13 cellular contexts compared by ENCODE assay signal in genomic region chr14:101127239-101127638, GRCh38.
DNase-seq lines count a peak whose midpoint lies in the region; ATAC-seq and TF ChIP-seq lines count a peak whose summit lies in the region.
"Had no signal": no experiment of that assay in that cellular context is flagged by ENCODE, and none has a peak within 500 bp of the region (broad histone marks: within the 10 kb centered on the region; RNA-seq: fewer than 3 reads in every experiment).

No MANE protein-coding gene starts in this region.

- DNase-seq in Peyer's patch, result peak in 2 of 3 donors; percentile 13 to 39
- peak; percentile 12 for DNase-seq in fibroblast of the conjunctiva (ENCODE audit: low read depth)
- peak; percentile 2 for DNase-seq in prostate gland (ENCODE audit: low spot score)
- DNase-seq in CD4-positive, alpha-beta T cell, result no peak
- no peak for DNase-seq in UCSD-AML1 (lab: John Stamatoyannopoulos, UW; ENCODE audit: unreplicated experiment)
- DNase-seq: CD4-positive, CD25-positive, alpha-beta regulatory T cell; NCI-H1436 treated with DMSO at 0.1 percent for 48 hours; NCI-H2029 treated with DMSO at 0.1 percent for 48 hours; NCI-H748 treated with DMSO at 0.1 percent for 48 hours had no signal

- intact Hi-C loops in prostate gland (cut with DNase I), result no loop called here
- intact Hi-C loops in CD4-positive, alpha-beta T cell (cut with DNase I, micrococcal nuclease), result no loop called here

- TF ChIP-seq POLR2A in Peyer's patch (IDR thresholded peaks at IDR 0.05) (no peak), prostate gland (IDR thresholded peaks at IDR 0.05) (no peak)

- H3K9ac ChIP-seq in BLaER1, result no peak overlapping the region

- H3K27me3 ChIP-seq in BLaER1, result no peaks in the 10 kb centered on the region
- no peaks in the 10 kb centered on the region for H3K27me3 ChIP-seq in Peyer's patch
- H3K27me3 ChIP-seq in prostate gland (replicated peaks; ENCODE audit: insufficient read depth), result no peaks in the 10 kb centered on the region
- no peaks in the 10 kb centered on the region for H3K27me3 ChIP-seq in CD4-positive, alpha-beta T cell (ENCODE audit: control insufficient read depth, insufficient read depth, low read length)

- H3K4me2 ChIP-seq in BLaER1, result no peak overlapping the region

- WGBS in prostate gland, result 76% methylated on average over 10 of the region's 10 CpGs

- H4K20me1 ChIP-seq in BLaER1, result no peaks in the 10 kb centered on the region

- no peak overlapping the region for H3K27ac Mint-ChIP-seq in CD4-positive, alpha-beta T cell
- H3K27ac Mint-ChIP-seq: CD4-positive, CD25-positive, alpha-beta regulatory T cell had no signal

- no peaks in the 10 kb centered on the region for H3K36me3 ChIP-seq in BLaER1
- H3K36me3 ChIP-seq in Peyer's patch, result no peaks in the 10 kb centered on the region
- H3K36me3 ChIP-seq in prostate gland, result no peaks in the 10 kb centered on the region
- H3K36me3 ChIP-seq: HAP-1 had no signal

- no peaks in the 10 kb centered on the region for H3K9me3 ChIP-seq in BLaER1
- no peaks in the 10 kb centered on the region for H3K9me3 ChIP-seq in Peyer's patch
- no peaks in the 10 kb centered on the region for H3K9me3 ChIP-seq in prostate gland
- no peaks in the 10 kb centered on the region for H3K9me3 ChIP-seq in CD4-positive, alpha-beta T cell (ENCODE audit: control insufficient read depth, low read length)
- H3K9me3 ChIP-seq: HAP-1 had no signal

- H3K4me1 Mint-ChIP-seq in CD4-positive, alpha-beta T cell (ENCODE audit: low read depth), result no peaks in the 10 kb centered on the region

- ATAC-seq in CD4-positive, alpha-beta T cell (ENCODE audit: poor library complexity), result no peak
- ATAC-seq in GM18870 (IDR thresholded peaks at IDR 0.05; ENCODE audit: unreplicated experiment), result no peak
- ATAC-seq: K562 had no signal

- H3K27ac ChIP-seq in BLaER1 (peak overlapping the region; percentile 36; the same call in 1 of the 2 replicates), Peyer's patch (no peak overlapping the region), prostate gland (no peak overlapping the region)
- no peak overlapping the region for H3K27ac ChIP-seq in CD4-positive, alpha-beta T cell (ENCODE audit: low read depth, low read length)

- TF ChIP-seq CTCF in Peyer's patch (IDR thresholded peaks at IDR 0.05) (no peak), prostate gland (IDR thresholded peaks at IDR 0.05) (no peak)
- TF ChIP-seq CTCF in CD4-positive, alpha-beta T cell (IDR thresholded peaks at IDR 0.05), result no peak

- POLR2A ChIA-PET in CD4-positive, alpha-beta T cell (lab: Charles Lee), result no interaction called here

- H3K4me1 ChIP-seq in BLaER1 (peaks cover 65% of the 10 kb centered on the region), Peyer's patch (no peaks in the 10 kb centered on the region), prostate gland (replicated peaks) (no peaks in the 10 kb centered on the region)
- H3K4me1 ChIP-seq: HAP-1 had no signal

- CTCF ChIA-PET in CD4-positive, alpha-beta T cell (lab: Charles Lee), result no interaction called here

- no peak overlapping the region for H3K4me3 Mint-ChIP-seq in CD4-positive, alpha-beta T cell
- H3K4me3 Mint-ChIP-seq: CD4-positive, CD25-positive, alpha-beta regulatory T cell had no signal

- peaks cover 43% of the 10 kb centered on the region for H3K27me3 Mint-ChIP-seq in CD4-positive, alpha-beta T cell

- no peaks in the 10 kb centered on the region for H3K36me3 Mint-ChIP-seq in CD4-positive, alpha-beta T cell (ENCODE audit: low read depth)
- H3K36me3 Mint-ChIP-seq: CD4-positive, CD25-positive, alpha-beta regulatory T cell had no signal

- H3K4me3 ChIP-seq in BLaER1, result no peak overlapping the region
- no peak overlapping the region for H3K4me3 ChIP-seq in Peyer's patch
- no peak overlapping the region for H3K4me3 ChIP-seq in prostate gland
- H3K4me3 ChIP-seq: HAP-1, K562 had no signal

- peaks cover 3% of the 10 kb centered on the region for H3K9me3 Mint-ChIP-seq in CD4-positive, alpha-beta T cell

Comparison
In these comparisons a context has a peak if more than half of its experiments do, and no peak if none do; other contexts are left out.
1. DNase-seq: peak in Peyer's patch (2 of 3), fibroblast of the conjunctiva (single experiment) and prostate gland (single experiment); none in CD4-positive, alpha-beta T cell (0 of 10) and UCSD-AML1 (single experiment).